24 cellular contexts compared by ENCODE assay signal in genomic region chr12:128356547-128356946, GRCh38.
"Had no signal": no experiment of that assay in that cellular context is flagged by ENCODE, and none has a peak within 500 bp of the region (broad histone marks: within the 10 kb centered on the region; RNA-seq: fewer than 3 reads in every experiment).

No MANE protein-coding gene starts in this region.

- ATAC-seq: left colon; mucosa of descending colon; naive thymus-derived CD4-positive, alpha-beta T cell; natural killer cell treated with Interleukin-12 subunit alpha and Interleukin-12 subunit beta and Interleukin-15 and Interleukin-18, amount 100 ng/mL, for 72 hours; right cardiac atrium; sciatic nerve; stimulated activated naive B cell treated with anti-CD40 and anti-IgM and Interleukin-4, amounts not matched to agents 10 μg/mL and 1 μg/mL and 100 μg/mL, for 72 hours; stimulated activated naive CD8-positive, alpha-beta T cell treated with anti-CD3 and anti-CD28 coated beads, Interleukin-15, Interleukin-2, amounts not matched to agents 100 U/mL and 50 U/mL, for 24 hours had no signal

- DNase-seq: hypothalamus; kidney; left colon; left ventricle myocardium inferior; mesendoderm; midbrain; mucosa of descending colon; naive thymus-derived CD4-positive, alpha-beta T cell; occipital lobe; right cardiac atrium; stimulated activated CD4-positive, alpha-beta T cell treated with anti-CD3 and anti-CD28 coated beads, Interleukin-12 subunit alpha, Interleukin-12 subunit beta, amount 100 ng/mL, for 4 hours; stimulated activated CD4-positive, alpha-beta T cell treated with anti-CD3 and anti-CD28 coated beads, Interleukin-15, amount 100 ng/mL, for 24 hours; stimulated activated CD4-positive, alpha-beta T cell treated with anti-CD3 and anti-CD28 coated beads, Interleukin-2, amount 100 ng/mL, for 24 hours; stimulated activated CD4-positive, alpha-beta T cell treated with anti-CD3 and anti-CD28 coated beads, Interleukin-4, amount 100 ng/mL, for 1 hour; stimulated activated naive B cell treated with anti-CD40 and anti-IgM and Interleukin-4, amounts not matched to agents 10 μg/mL and 1 μg/mL and 100 μg/mL, for 72 hours; stimulated activated naive CD8-positive, alpha-beta T cell treated with anti-CD3 and anti-CD28 coated beads, Interleukin-15, Interleukin-2, amounts not matched to agents 100 U/mL and 50 U/mL, for 24 hours; stomach; testis; thyroid gland; transverse colon; upper lobe of left lung had no signal

- H3K27ac Mint-ChIP-seq: naive thymus-derived CD4-positive, alpha-beta T cell; natural killer cell treated with Interleukin-12 subunit alpha and Interleukin-12 subunit beta and Interleukin-15 and Interleukin-18, amount 100 ng/mL, for 72 hours; neural progenitor cell; stimulated activated naive B cell treated with anti-CD40 and anti-IgM and Interleukin-4, amounts not matched to agents 10 μg/mL and 1 μg/mL and 100 μg/mL, for 72 hours had no signal

- H3K4me3 Mint-ChIP-seq: naive thymus-derived CD4-positive, alpha-beta T cell; natural killer cell treated with Interleukin-12 subunit alpha and Interleukin-12 subunit beta and Interleukin-15 and Interleukin-18, amount 100 ng/mL, for 72 hours; neural progenitor cell; stimulated activated naive B cell treated with anti-CD40 and anti-IgM and Interleukin-4, amounts not matched to agents 10 μg/mL and 1 μg/mL and 100 μg/mL, for 72 hours had no signal

- H3K4me1 Mint-ChIP-seq: stimulated activated naive B cell treated with anti-CD40 and anti-IgM and Interleukin-4, amounts not matched to agents 10 μg/mL and 1 μg/mL and 100 μg/mL, for 72 hours had no signal

- FAIRE-seq: kidney had no signal

- H3K9me3 Mint-ChIP-seq: natural killer cell treated with Interleukin-12 subunit alpha and Interleukin-12 subunit beta and Interleukin-15 and Interleukin-18, amount 100 ng/mL, for 72 hours had no signal
